ENCODE assay signal across 10 cellular contexts in the genomic region with DNA sequence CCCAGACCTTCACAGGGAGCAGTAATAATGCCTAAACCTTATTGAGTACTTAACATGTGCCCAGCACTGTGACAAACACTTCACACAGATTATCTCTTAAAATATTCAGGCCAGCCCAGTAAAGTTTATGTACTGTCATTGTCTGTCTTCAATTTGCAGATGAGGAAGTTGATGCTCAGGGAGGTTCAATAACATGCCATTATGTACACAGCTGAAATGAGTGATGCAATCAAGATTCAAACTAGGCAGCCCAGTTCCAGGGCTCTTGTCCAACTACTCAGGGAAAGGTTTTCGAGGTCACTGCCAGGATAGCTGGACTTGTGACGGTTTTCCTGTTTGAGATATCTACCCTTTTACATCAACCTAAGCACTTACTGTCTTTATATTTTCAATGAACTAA. TPM values are rescaled to one million over a fixed set of nuclear protein-coding genes. Genes with fewer than 3 reads are reported as not detected.
DNase-seq lines count a peak whose midpoint lies in the region; ATAC-seq and TF ChIP-seq lines count a peak whose summit lies in the region.
"Had no signal": no experiment of that assay in that cellular context is flagged by ENCODE, and none has a peak within 500 bp of the region (broad histone marks: within the 10 kb centered on the region; RNA-seq: fewer than 3 reads in every experiment).

No MANE protein-coding gene starts in this region.

- H3K4me3 ChIP-seq in BLaER1 treated with 17β-estradiol and CSF1 and Interleukin-3, amounts not matched to agents 10 nM and 100 nM: no peak overlapping the region

- H3K4me3 Mint-ChIP-seq in activated CD8-positive, alpha-beta T cell treated with anti-CD3 and anti-CD28 coated beads, Interleukin-2, amount 10 ng/mL, durations not matched to agents 7 days and 5 days: no peak overlapping the region
- H3K4me3 Mint-ChIP-seq: neural crest cell had no signal

- H3K9ac ChIP-seq in BLaER1 treated with 17β-estradiol and CSF1 and Interleukin-3, amounts not matched to agents 10 nM and 100 nM: peak overlapping the region in 4 of 11 experiments; percentile 6 to 41 (median 23); a peak in 4 of 22 replicates

- peaks cover 0 to 95% (median 76%) of the 10 kb centered on the region in 11 experiments; a peak in 10 of 22 replicates for H4K20me1 ChIP-seq in BLaER1 treated with 17β-estradiol and CSF1 and Interleukin-3, amounts not matched to agents 10 nM and 100 nM

- peak overlapping the region; percentile 41 to 65 (median 59) for H3K4me2 ChIP-seq in BLaER1 treated with 17β-estradiol and CSF1 and Interleukin-3, amounts not matched to agents 10 nM and 100 nM

- no peaks in the 10 kb centered on the region for H3K9me3 Mint-ChIP-seq in activated CD8-positive, alpha-beta T cell treated with anti-CD3 and anti-CD28 coated beads, Interleukin-2, amount 10 ng/mL, durations not matched to agents 7 days and 5 days (ENCODE audit: insufficient read depth)
- H3K9me3 Mint-ChIP-seq: neural crest cell had no signal

- DNase-seq in NCI-H1105 treated with DMSO at 0.1 percent for 48 hours (lab: John Stamatoyannopoulos, UW): peak; percentile 85
- DNase-seq in left ventricle myocardium superior: no peak
- no peak for DNase-seq in GOT3 (lab: John Stamatoyannopoulos, UW)
- no peak for DNase-seq in activated CD8-positive, alpha-beta T cell treated with anti-CD3 and anti-CD28 coated beads, Interleukin-2, amount 10 ng/mL, durations not matched to agents 7 days and 5 days
- DNase-seq in EL: no peak
- no peak for DNase-seq in stimulated activated naive CD8-positive, alpha-beta T cell treated with anti-CD3 and anti-CD28 coated beads, Interleukin-15, Interleukin-2, amounts not matched to agents 100 U/mL and 50 U/mL, for 24 hours
- DNase-seq: brain microvascular endothelial cell had no signal

- intact Hi-C loops in left ventricle myocardium superior (cut with micrococcal nuclease): no loop called here

- H3K27me3 ChIP-seq in BLaER1 treated with 17β-estradiol and CSF1 and Interleukin-3, amounts not matched to agents 10 nM and 100 nM: no peaks in the 10 kb centered on the region
- H3K27me3 ChIP-seq: brain microvascular endothelial cell had no signal

- H3K9me3 ChIP-seq in BLaER1 treated with 17β-estradiol and CSF1 and Interleukin-3, amounts not matched to agents 10 nM and 100 nM (replicated peaks in 1 of 11): no peaks in the 10 kb centered on the region

- H3K4me1 Mint-ChIP-seq in activated CD8-positive, alpha-beta T cell treated with anti-CD3 and anti-CD28 coated beads, Interleukin-2, amount 10 ng/mL, durations not matched to agents 7 days and 5 days (ENCODE audit: low read depth): no peaks in the 10 kb centered on the region

- 0 out of 22 replicates have a peak, but pooled peaks cover 0 to 5% (median 0%) of the 10 kb centered on the region in 11 experiments for H3K36me3 ChIP-seq in BLaER1 treated with 17β-estradiol and CSF1 and Interleukin-3, amounts not matched to agents 10 nM and 100 nM
- H3K36me3 ChIP-seq: brain microvascular endothelial cell had no signal

- peaks cover 5% of the 10 kb centered on the region for H3K27me3 Mint-ChIP-seq in activated CD8-positive, alpha-beta T cell treated with anti-CD3 and anti-CD28 coated beads, Interleukin-2, amount 10 ng/mL, durations not matched to agents 7 days and 5 days (ENCODE audit: low read depth)

- peaks cover 35 to 60% (median 51%) of the 10 kb centered on the region in 10 experiments for H3K4me1 ChIP-seq in BLaER1 treated with 17β-estradiol and CSF1 and Interleukin-3, amounts not matched to agents 10 nM and 100 nM

- POLR2A ChIA-PET in activated CD8-positive, alpha-beta T cell treated with anti-CD3 and anti-CD28 coated beads, Interleukin-2, amount 10 ng/mL, durations not matched to agents 7 days and 5 days (lab: Charles Lee): no interaction called here

- CTCF ChIA-PET in activated CD8-positive, alpha-beta T cell treated with anti-CD3 and anti-CD28 coated beads, Interleukin-2, amount 10 ng/mL, durations not matched to agents 7 days and 5 days (lab: Charles Lee): no interaction called here

- no peaks in the 10 kb centered on the region for H3K36me3 Mint-ChIP-seq in activated CD8-positive, alpha-beta T cell treated with anti-CD3 and anti-CD28 coated beads, Interleukin-2, amount 10 ng/mL, durations not matched to agents 7 days and 5 days (ENCODE audit: low read depth)

- ATAC-seq in left ventricle myocardium superior: peak; percentile 75
- no peak for ATAC-seq in activated CD8-positive, alpha-beta T cell treated with anti-CD3 and anti-CD28 coated beads, Interleukin-2, amount 10 ng/mL, durations not matched to agents 7 days and 5 days
- no peak for ATAC-seq in stimulated activated naive CD8-positive, alpha-beta T cell treated with anti-CD3 and anti-CD28 coated beads, Interleukin-15, Interleukin-2, amounts not matched to agents 100 U/mL and 50 U/mL, for 24 hours

- H3K27ac ChIP-seq in BLaER1 treated with 17β-estradiol and CSF1 and Interleukin-3, amounts not matched to agents 10 nM and 100 nM: peak overlapping the region; percentile 16 to 71 (median 48); a peak in 21 of 22 replicates
- H3K27ac ChIP-seq: brain microvascular endothelial cell had no signal

- no peak overlapping the region for H3K27ac Mint-ChIP-seq in activated CD8-positive, alpha-beta T cell treated with anti-CD3 and anti-CD28 coated beads, Interleukin-2, amount 10 ng/mL, durations not matched to agents 7 days and 5 days

TF ChIP-seq in PFSK-1, 5 proteins besides CTCF, POLR2A, EP300 and RAD21:
- peak; percentile 78; the same call in 1 of the 2 replicates for TF ChIP-seq SIN3A (IDR thresholded peaks at IDR 0.05; ENCODE audit: borderline replicate concordance, insufficient read depth, low read length)
- TF ChIP-seq POLR2AphosphoS5 (IDR thresholded peaks at IDR 0.05; ENCODE audit: low read depth, low read length): no peak
- TF ChIP-seq REST (IDR thresholded peaks at IDR 0.05; ENCODE audit: insufficient read depth in 1 of 2, low read depth in 2 of 2, low read length in 2 of 2): 0 out of 4 replicates have a peak, but pooled peaks of 1 of the 2 experiments have one; percentile 39

RNA-seq across cellular contexts. Expression of gene AUTS2, which starts 56.1 kb away (rescaled TPM):
- 16.9 TPM for polyA plus RNA-seq in PFSK-1 (2012; ENCODE audit: insufficient read length, low read depth)
- total RNA-seq in left ventricle myocardium superior: 7.9 TPM
- 10 to 100 TPM; 15.2 to 16.3 TPM for total RNA-seq in activated CD8-positive, alpha-beta T cell treated with anti-CD3 and anti-CD28 coated beads, Interleukin-2, amount 10 ng/mL, durations not matched to agents 7 days and 5 days
